In the genomic region with DNA sequence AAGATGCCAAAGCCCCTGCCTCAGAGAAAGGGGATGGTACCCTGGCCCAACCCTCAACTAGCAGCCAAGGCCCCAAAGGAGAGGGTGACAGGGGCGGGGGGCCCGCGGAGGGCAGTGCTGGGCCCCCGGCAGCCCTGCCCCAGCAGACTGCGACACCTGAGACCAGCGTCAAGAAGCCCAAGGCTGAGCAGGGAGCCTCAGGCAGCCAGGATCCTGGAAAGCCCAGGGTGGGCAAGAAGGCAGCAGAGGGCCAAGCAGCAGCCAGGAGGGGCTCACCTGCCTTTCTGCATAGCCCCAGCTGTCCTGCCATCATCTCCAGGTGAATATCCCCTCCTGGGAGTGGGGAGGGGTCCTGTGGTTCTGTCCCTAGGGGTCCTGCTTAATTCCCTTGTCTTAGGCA, we compare ENCODE assay signal across 19 cellular contexts. TPM values are rescaled to one million over a fixed set of nuclear protein-coding genes. Genes with fewer than 3 reads are reported as not detected.
DNase-seq lines count a peak whose midpoint lies in the region; ATAC-seq, FAIRE-seq and TF ChIP-seq lines count a peak whose summit lies in the region.
"Had no signal": no experiment of that assay in that cellular context is flagged by ENCODE, and none has a peak within 500 bp of the region (broad histone marks: within the 10 kb centered on the region; RNA-seq: fewer than 3 reads in every experiment).

No MANE protein-coding gene starts in this region.

- H3K27me3 ChIP-seq in H7 (ENCODE audit: control insufficient read depth, insufficient read depth, low read length) (no peaks in the 10 kb centered on the region), gastrocnemius medialis (no peaks in the 10 kb centered on the region)

- no peaks in the 10 kb centered on the region for H3K9me3 ChIP-seq in gastrocnemius medialis
- H3K9me3 ChIP-seq: BLaER1 treated with 17β-estradiol and CSF1 and Interleukin-3, amounts not matched to agents 10 nM and 100 nM had no signal

- ATAC-seq in gastrocnemius medialis (no peak), natural killer cell (no peak)
- ATAC-seq: CD8-positive, alpha-beta T cell; GM12878 had no signal

- in situ Hi-C loops in gastrocnemius medialis (cut with MboI; ENCODE audit: low sequenced_read_pairs in 4 of 4) = loop anchor here in 3 of 4 donors (10.0 to 25.0 kb wide), 4 partner anchors 85 to 215 kb away; a partner anchor contains a TSS

- H3K27me3 Mint-ChIP-seq in chondrocyte (ENCODE audit: low read depth) (no peaks in the 10 kb centered on the region), natural killer cell (ENCODE audit: low read depth in 2 of 2) (peaks cover 0 to 4% of the 10 kb centered on the region in 2 donors)

- intact Hi-C loops in gastrocnemius medialis (cut with DNase I; ENCODE audit: low total_unique reads) = no loop called here
- intact Hi-C loops in natural killer cell (cut with micrococcal nuclease) = loop anchor here (2.0 to 5.0 kb wide), 2 partner anchors 133 to 832 kb away; a partner anchor contains a TSS

- no peak overlapping the region for H3K27ac Mint-ChIP-seq in chondrocyte (ENCODE audit: unreplicated experiment)
- no peak overlapping the region for H3K27ac Mint-ChIP-seq in natural killer cell
- H3K27ac Mint-ChIP-seq: B cell; CD8-positive, alpha-beta T cell; H9 had no signal

- peaks cover 52 to 84% of the 10 kb centered on the region in 2 donors for H3K4me1 ChIP-seq in gastrocnemius medialis

- peak; percentile 67 for DNase-seq in H7
- peak; percentile 51 for DNase-seq in chondrocyte (ENCODE audit: low spot score)
- DNase-seq in mesenteric fat pad (ENCODE audit: low spot score) = peak; percentile 80
- DNase-seq in gastrocnemius medialis = no peak
- DNase-seq in NCI-H1417 treated with DMSO at 0.1 percent for 48 hours (lab: John Stamatoyannopoulos, UW) = no peak
- DNase-seq in frontal cortex (ENCODE audit: low spot score in 2 of 2) = no peak
- no peak for DNase-seq in natural killer cell
- DNase-seq: CD8-positive, alpha-beta T cell; DMS 273 treated with DMSO at 0.1 percent for 48 hours; DMS53; DND-41; EL; GOT3; H9 had no signal

- H3K36me3 ChIP-seq in H7 (replicated peaks; ENCODE audit: control insufficient read depth, insufficient read depth, low read length) (no peaks in the 10 kb centered on the region), gastrocnemius medialis (no peaks in the 10 kb centered on the region)
- H3K36me3 ChIP-seq: BLaER1 treated with 17β-estradiol and CSF1 and Interleukin-3, amounts not matched to agents 10 nM and 100 nM had no signal

- H3K9me3 Mint-ChIP-seq in chondrocyte (ENCODE audit: low read depth) (no peaks in the 10 kb centered on the region), natural killer cell (no peaks in the 10 kb centered on the region)
- H3K9me3 Mint-ChIP-seq: CD8-positive, alpha-beta T cell; H9 had no signal

- H3K4me3 Mint-ChIP-seq in chondrocyte (ENCODE audit: unreplicated experiment) = no peak overlapping the region
- H3K4me3 Mint-ChIP-seq in natural killer cell = no peak overlapping the region
- H3K4me3 Mint-ChIP-seq: B cell; CD8-positive, alpha-beta T cell; H9 had no signal

- peaks cover 15% of the 10 kb centered on the region for H3K4me1 Mint-ChIP-seq in chondrocyte (ENCODE audit: low read depth)
- peaks cover 0 to 6% of the 10 kb centered on the region in 2 donors for H3K4me1 Mint-ChIP-seq in natural killer cell

- no peak for TF ChIP-seq CTCF in chondrocyte (IDR thresholded peaks at IDR 0.05)
- no peak for TF ChIP-seq CTCF in gastrocnemius medialis (IDR thresholded peaks at IDR 0.05 in 4 of 5, conservative IDR thresholded peaks at IDR 0.05 in 1 of 5)
- TF ChIP-seq CTCF in natural killer cell (IDR thresholded peaks at IDR 0.05) = no peak

- no peaks in the 10 kb centered on the region for H3K36me3 Mint-ChIP-seq in chondrocyte (ENCODE audit: low read depth)
- no peaks in the 10 kb centered on the region for H3K36me3 Mint-ChIP-seq in natural killer cell
- H3K36me3 Mint-ChIP-seq: CD8-positive, alpha-beta T cell had no signal

- H3K27ac ChIP-seq in gastrocnemius medialis = peak overlapping the region; percentile 82 to 95 (median 93)
- H3K27ac ChIP-seq: BLaER1 treated with 17β-estradiol and CSF1 and Interleukin-3, amounts not matched to agents 10 nM and 100 nM had no signal

- no peak overlapping the region for H3K4me3 ChIP-seq in H7 (ENCODE audit: insufficient read depth, low read depth, low read length)
- peak overlapping the region; percentile 45 to 68 (median 64) for H3K4me3 ChIP-seq in gastrocnemius medialis
- H3K4me3 ChIP-seq: BLaER1 treated with 17β-estradiol and CSF1 and Interleukin-3, amounts not matched to agents 10 nM and 100 nM; GM12878 had no signal

- no peak for TF ChIP-seq POLR2A in gastrocnemius medialis (IDR thresholded peaks at IDR 0.05)

- FAIRE-seq in frontal cortex (lab: Jason Lieb, UNC) = no peak
- FAIRE-seq: GM12878, HTR-8/SVneo had no signal

RNA-seq across cellular contexts. Expression of a gene that starts 1.1 kb away (rescaled TPM):
- 0.21 TPM in 1 of 2 replicates, not detected in the other for total RNA-seq in H7 (2014; rRNA removed; shearing (Covaris generic))
- total RNA-seq in chondrocyte = 1.3 to 3.3 TPM (median 2.9 TPM) in 3 replicates
- not detected for total RNA-seq in mesenteric fat pad
- total RNA-seq in gastrocnemius medialis = 100 to 1,000 TPM in 2 of 4 donors, 10 to 100 TPM in 2; 17.2 to 255 (median 88.4) TPM
- total RNA-seq in frontal cortex = 0.82 TPM
- total RNA-seq in natural killer cell = under 1 TPM in 1 of 3 donors, not detected in 2; 0.12 TPM
- total RNA-seq: B cell; CD8-positive, alpha-beta T cell had no signal

RNA-seq across cellular contexts. Expression of a gene that starts 25.2 kb away (rescaled TPM):
- total RNA-seq in H7 (2014; rRNA removed; shearing (Covaris generic)) = 0.38 TPM in 1 of 2 replicates, not detected in the other
- total RNA-seq in chondrocyte (54.1 to 192 TPM (median 185 TPM) in 3 replicates), mesenteric fat pad (not detected), gastrocnemius medialis (under 1 TPM in 1 of 4 donors, not detected in 3; 0.33 TPM), frontal cortex (0.82 TPM), natural killer cell (not detected)
- total RNA-seq: A172; B cell; CD8-positive, alpha-beta T cell; GM12878 had no signal

RNA-seq across cellular contexts. Expression of a gene that starts 50.1 kb away (rescaled TPM):
- 1.5 and 2.5 TPM in 2 replicates for total RNA-seq in H7 (2014; rRNA removed; shearing (Covaris generic))
- total RNA-seq in chondrocyte (3.6 to 11.6 TPM (median 11.5 TPM) in 3 replicates), mesenteric fat pad (0.77 TPM), gastrocnemius medialis (1 to 10 TPM in 1 of 4 donors, not detected in 3; 1.1 TPM), frontal cortex (9.8 TPM), natural killer cell (not detected)
- total RNA-seq: CD8-positive, alpha-beta T cell had no signal

RNA-seq across cellular contexts. Expression of a gene that starts 50.2 kb away (rescaled TPM):
- 0.14 TPM in 1 of 2 replicates, not detected in the other for total RNA-seq in H7 (2014; rRNA removed; shearing (Covaris generic))
- total RNA-seq in chondrocyte (0.24 to 0.37 TPM (median 0.33 TPM) in 3 replicates), mesenteric fat pad (0.13 TPM), gastrocnemius medialis (not detected), frontal cortex (1.2 TPM), natural killer cell (not detected)
- total RNA-seq: CD8-positive, alpha-beta T cell had no signal

Comparison
In these comparisons a context has a peak if more than half of its experiments do, and no peak if none do; other contexts are left out.
1. DNase-seq: peak in H7 (single experiment), chondrocyte (single experiment) and mesenteric fat pad (single experiment); none in gastrocnemius medialis (0 of 2), NCI-H1417 treated with DMSO at 0.1 percent for 48 hours (single experiment), frontal cortex (0 of 2) and natural killer cell (single experiment).
2. RNA of a gene that starts 25.2 kb away (total RNA-seq): 54.1 to 192 TPM in chondrocyte; 0.82 TPM in frontal cortex (single experiment), 0.38 TPM in H7, not detected in mesenteric fat pad (single experiment), 0.33 TPM in gastrocnemius medialis and not detected in natural killer cell; every median in the first group is over 10 times any median in the second.